In the genomic region with DNA sequence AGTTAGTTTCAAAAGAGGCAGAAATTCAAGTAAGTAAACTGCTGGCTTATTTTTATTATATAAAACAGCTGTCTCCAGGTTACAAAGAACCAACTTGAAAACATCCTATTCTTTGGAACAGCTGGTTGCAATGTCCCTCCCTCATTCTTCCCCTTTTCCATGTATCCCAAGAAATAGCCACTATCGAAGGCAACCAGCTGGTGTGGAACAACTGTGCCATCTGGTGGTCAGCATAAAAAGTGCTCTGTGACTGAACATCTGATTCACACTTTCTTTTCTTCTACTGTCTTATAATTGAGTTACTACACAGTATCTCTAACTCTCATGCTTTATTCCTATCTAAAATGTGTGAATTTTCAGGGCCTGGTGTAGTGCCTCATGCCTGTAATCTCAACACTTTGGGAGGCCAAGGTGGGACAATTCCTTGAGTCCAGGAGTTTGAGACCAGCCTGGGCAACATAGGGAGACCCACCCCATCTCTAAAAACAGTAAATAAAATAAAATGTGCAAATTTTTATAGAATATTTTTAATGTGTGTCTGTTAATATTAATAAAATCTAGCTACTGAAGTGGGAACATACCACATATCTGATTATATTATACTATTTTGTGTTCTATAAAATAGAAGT, we compare ENCODE assay signal across 1 cellular context.
TF ChIP-seq lines count a peak whose summit lies in the region.

No MANE protein-coding gene starts in this region.

TF ChIP-seq in HCT116, 20 proteins besides CTCF, POLR2A, EP300 and RAD21 (continued from another document):
- TF ChIP-seq, protein P1, sequence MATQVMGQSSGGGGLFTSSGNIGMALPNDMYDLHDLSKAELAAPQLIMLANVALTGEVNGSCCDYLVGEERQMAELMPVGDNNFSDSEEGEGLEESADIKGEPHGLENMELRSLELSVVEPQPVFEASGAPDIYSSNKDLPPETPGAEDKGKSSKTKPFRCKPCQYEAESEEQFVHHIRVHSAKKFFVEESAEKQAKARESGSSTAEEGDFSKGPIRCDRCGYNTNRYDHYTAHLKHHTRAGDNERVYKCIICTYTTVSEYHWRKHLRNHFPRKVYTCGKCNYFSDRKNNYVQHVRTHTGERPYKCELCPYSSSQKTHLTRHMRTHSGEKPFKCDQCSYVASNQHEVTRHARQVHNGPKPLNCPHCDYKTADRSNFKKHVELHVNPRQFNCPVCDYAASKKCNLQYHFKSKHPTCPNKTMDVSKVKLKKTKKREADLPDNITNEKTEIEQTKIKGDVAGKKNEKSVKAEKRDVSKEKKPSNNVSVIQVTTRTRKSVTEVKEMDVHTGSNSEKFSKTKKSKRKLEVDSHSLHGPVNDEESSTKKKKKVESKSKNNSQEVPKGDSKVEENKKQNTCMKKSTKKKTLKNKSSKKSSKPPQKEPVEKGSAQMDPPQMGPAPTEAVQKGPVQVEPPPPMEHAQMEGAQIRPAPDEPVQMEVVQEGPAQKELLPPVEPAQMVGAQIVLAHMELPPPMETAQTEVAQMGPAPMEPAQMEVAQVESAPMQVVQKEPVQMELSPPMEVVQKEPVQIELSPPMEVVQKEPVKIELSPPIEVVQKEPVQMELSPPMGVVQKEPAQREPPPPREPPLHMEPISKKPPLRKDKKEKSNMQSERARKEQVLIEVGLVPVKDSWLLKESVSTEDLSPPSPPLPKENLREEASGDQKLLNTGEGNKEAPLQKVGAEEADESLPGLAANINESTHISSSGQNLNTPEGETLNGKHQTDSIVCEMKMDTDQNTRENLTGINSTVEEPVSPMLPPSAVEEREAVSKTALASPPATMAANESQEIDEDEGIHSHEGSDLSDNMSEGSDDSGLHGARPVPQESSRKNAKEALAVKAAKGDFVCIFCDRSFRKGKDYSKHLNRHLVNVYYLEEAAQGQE (IDR thresholded peaks at IDR 0.05; ENCODE audit: low read depth), result no peak
- no peak for TF ChIP-seq EZH2phosphoT487 (IDR thresholded peaks at IDR 0.05; ENCODE audit: borderline replicate concordance)
- TF ChIP-seq EGR1 (IDR thresholded peaks at IDR 0.05; ENCODE audit: low read depth), result no peak
- TF ChIP-seq YY1 (IDR thresholded peaks at IDR 0.05; ENCODE audit: extremely low read depth, insufficient replicate concordance, low read depth, low read length), result no peak
- TF ChIP-seq, protein P2, sequence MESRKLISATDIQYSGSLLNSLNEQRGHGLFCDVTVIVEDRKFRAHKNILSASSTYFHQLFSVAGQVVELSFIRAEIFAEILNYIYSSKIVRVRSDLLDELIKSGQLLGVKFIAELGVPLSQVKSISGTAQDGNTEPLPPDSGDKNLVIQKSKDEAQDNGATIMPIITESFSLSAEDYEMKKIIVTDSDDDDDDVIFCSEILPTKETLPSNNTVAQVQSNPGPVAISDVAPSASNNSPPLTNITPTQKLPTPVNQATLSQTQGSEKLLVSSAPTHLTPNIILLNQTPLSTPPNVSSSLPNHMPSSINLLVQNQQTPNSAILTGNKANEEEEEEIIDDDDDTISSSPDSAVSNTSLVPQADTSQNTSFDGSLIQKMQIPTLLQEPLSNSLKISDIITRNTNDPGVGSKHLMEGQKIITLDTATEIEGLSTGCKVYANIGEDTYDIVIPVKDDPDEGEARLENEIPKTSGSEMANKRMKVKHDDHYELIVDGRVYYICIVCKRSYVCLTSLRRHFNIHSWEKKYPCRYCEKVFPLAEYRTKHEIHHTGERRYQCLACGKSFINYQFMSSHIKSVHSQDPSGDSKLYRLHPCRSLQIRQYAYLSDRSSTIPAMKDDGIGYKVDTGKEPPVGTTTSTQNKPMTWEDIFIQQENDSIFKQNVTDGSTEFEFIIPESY (IDR thresholded peaks at IDR 0.05; ENCODE audit: extremely low read depth, insufficient replicate concordance, low read length), result no peak
- no peak for TF ChIP-seq CEBPB (IDR thresholded peaks at IDR 0.05; ENCODE audit: low read depth)
- no peak for TF ChIP-seq ZNF274 (IDR thresholded peaks at IDR 0.05; ENCODE audit: low read depth, low read length)
- no peak for TF ChIP-seq SP1 (IDR thresholded peaks at IDR 0.05; ENCODE audit: low read depth)
- TF ChIP-seq, protein P3, sequence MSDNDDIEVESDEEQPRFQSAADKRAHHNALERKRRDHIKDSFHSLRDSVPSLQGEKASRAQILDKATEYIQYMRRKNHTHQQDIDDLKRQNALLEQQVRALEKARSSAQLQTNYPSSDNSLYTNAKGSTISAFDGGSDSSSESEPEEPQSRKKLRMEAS (IDR thresholded peaks at IDR 0.05), result no peak
